Comparison of ENCODE assay signal across 11 cellular contexts in genomic region chr3:132625613-132626012, GRCh38. TPM values are rescaled to one million over a fixed set of nuclear protein-coding genes. Genes with fewer than 3 reads are reported as not detected.
DNase-seq lines count a peak whose midpoint lies in the region; ATAC-seq, FAIRE-seq and TF ChIP-seq lines count a peak whose summit lies in the region.
"Had no signal": no experiment of that assay in that cellular context is flagged by ENCODE, and none has a peak within 500 bp of the region (broad histone marks: within the 10 kb centered on the region; RNA-seq: fewer than 3 reads in every experiment).

No MANE protein-coding gene starts in this region.

- no peak overlapping the region for H3K4me3 ChIP-seq in GM12878
- H3K4me3 ChIP-seq in body of pancreas = no peak overlapping the region
- H3K4me3 ChIP-seq in gastroesophageal sphincter = no peak overlapping the region
- H3K4me3 ChIP-seq: right lobe of liver had no signal

- H2AFZ ChIP-seq in GM12878 (ENCODE audit: control insufficient read depth, low read depth, low read length) = no peak overlapping the region

- intact Hi-C loops in GM12878 (cut with micrococcal nuclease; ENCODE audit: unreplicated experiment) = no loop called here
- intact Hi-C loops in body of pancreas (cut with DNase I) = no loop called here

- ATAC-seq in GM18519 (IDR thresholded peaks at IDR 0.05; ENCODE audit: low FRiP score, unreplicated experiment) (peak; percentile 74), GM21515 (IDR thresholded peaks at IDR 0.05; ENCODE audit: unreplicated experiment) (peak; percentile 79), HG03103 (IDR thresholded peaks at IDR 0.05; ENCODE audit: low read depth, unreplicated experiment) (peak; percentile 74), GM12878 (peak; percentile 95), body of pancreas (no peak), gastroesophageal sphincter (no peak)
- ATAC-seq: Panc1, right lobe of liver had no signal

- FAIRE-seq in GM12878 (lab: Jason Lieb, UNC) = peak; percentile 84
- FAIRE-seq: endothelial cell of umbilical vein had no signal

- peaks cover 0 to 5% of the 10 kb centered on the region in 2 experiments; a peak in 2 of 4 replicates for H3K36me3 ChIP-seq in GM12878 (ENCODE audit: control insufficient read depth in 2 of 2, insufficient read depth in 2 of 2, low read length in 1 of 2)
- H3K36me3 ChIP-seq in body of pancreas (replicated peaks in 1 of 2; ENCODE audit: insufficient read depth in 1 of 2, low read depth in 2 of 2) = peaks cover 0 to 6% of the 10 kb centered on the region in 2 donors
- peaks cover 0 to 70% of the 10 kb centered on the region in 2 donors for H3K36me3 ChIP-seq in gastroesophageal sphincter

- no peaks in the 10 kb centered on the region for H4K20me1 ChIP-seq in GM12878 (ENCODE audit: control insufficient read depth, insufficient read depth)

- H3K4me2 ChIP-seq in GM12878 (ENCODE audit: control insufficient read depth, insufficient read depth) = peak overlapping the region; percentile 25; the same call in 1 of the 2 replicates

- H3K9me3 ChIP-seq in GM12878 (replicated peaks; ENCODE audit: control insufficient read depth, insufficient read depth, low read length) = no peaks in the 10 kb centered on the region
- H3K9me3 ChIP-seq in body of pancreas = no peaks in the 10 kb centered on the region
- H3K9me3 ChIP-seq in gastroesophageal sphincter = no peaks in the 10 kb centered on the region
- H3K9me3 ChIP-seq: right lobe of liver had no signal

- CTCF ChIA-PET in GM12878 (lab: Yijun Ruan, JAX) = interaction anchor here (1.2 to 2.9 kb wide), 6 partner anchors 10 to 274 kb away, joined by 3 to 21 read pairs (median 6); no protein-coding TSS in a partner anchor

- no peak for TF ChIP-seq POLR2A in GM12878 (IDR thresholded peaks at IDR 0.05; ENCODE audit: low read depth, low read length)
- TF ChIP-seq POLR2A in body of pancreas (IDR thresholded peaks at IDR 0.05) = no peak
- TF ChIP-seq POLR2A in gastroesophageal sphincter (IDR thresholded peaks at IDR 0.05) = no peak

- TF ChIP-seq RAD21 in GM12878 (IDR thresholded peaks at IDR 0.05; ENCODE audit: insufficient read depth, low read depth, low read length) = no peak

- RAD21 ChIA-PET in GM12878 (lab: Charles Lee; ENCODE audit: unreplicated experiment) = interaction anchor here (0.8 to 1.9 kb wide), 3 partner anchors 17 to 82 kb away, joined by 3 to 6 read pairs (median 5); no protein-coding TSS in a partner anchor

- SMC1A ChIA-PET in GM12878 (lab: Charles Lee; ENCODE audit: uncharacterized antibody, unreplicated experiment) = interaction anchor here (1.0 to 1.4 kb wide), 3 partner anchors 10 to 33 kb away, joined by 4 to 10 read pairs (median 4); no protein-coding TSS in a partner anchor

- TF ChIP-seq CTCF in GM12878 (IDR thresholded peaks at IDR 0.05 in 2 of 3, conservative IDR thresholded peaks at IDR 0.05 in 1 of 3; ENCODE audit: control insufficient read depth in 2 of 3, extremely low read depth in 1 of 3, insufficient read depth in 1 of 3, low read depth in 3 of 3, low read length in 3 of 3) (no peak), body of pancreas (IDR thresholded peaks at IDR 0.05) (no peak), gastroesophageal sphincter (IDR thresholded peaks at IDR 0.05) (no peak)

- H3K27ac ChIP-seq in GM12878 (ENCODE audit: control insufficient read depth, insufficient read depth) (0 out of 2 replicates have a peak overlapping the region, but pooled peaks have one; percentile 25), body of pancreas (no peak overlapping the region), gastroesophageal sphincter (no peak overlapping the region)
- H3K27ac ChIP-seq: right lobe of liver had no signal

- no TSS peak for BruUV-seq in GM12878 (replicated peaks; lab: Mats Ljungman, UMichigan)

- POLR2A ChIA-PET in GM12878 (lab: Charles Lee) = interaction anchor here (0.6 to 1.1 kb wide), 2 partner anchors 32 to 82 kb away, joined by 4 to 6 read pairs; no protein-coding TSS in a partner anchor

- H3K9ac ChIP-seq in GM12878 (ENCODE audit: control insufficient read depth, insufficient read depth, low read length) = no peak overlapping the region

- in situ Hi-C loops in GM12878 (cut with MboI) = no loop called here

- no peaks in the 10 kb centered on the region for H3K27me3 ChIP-seq in GM12878 (replicated peaks in 1 of 2; ENCODE audit: control insufficient read depth in 2 of 2, insufficient read depth in 2 of 2, low read length in 1 of 2)
- H3K27me3 ChIP-seq in body of pancreas = no peaks in the 10 kb centered on the region
- H3K27me3 ChIP-seq in gastroesophageal sphincter = no peaks in the 10 kb centered on the region
- H3K27me3 ChIP-seq: right lobe of liver had no signal

- WGBS in GM12878 (ENCODE audit: insufficient coverage, insufficient replicate concordance, low lambda C conversion rate, missing lambda C conversion rate) = 73% methylated on average over 1 of the region's 1 CpG
- WGBS in body of pancreas, 2 donors = 96 to 100% methylated on average over 1 of the region's 1 CpG
- WGBS in gastroesophageal sphincter (ENCODE audit: low coverage in 1 of 2), 2 donors = 100% methylated on average over 1 of the region's 1 CpG

- no peaks in the 10 kb centered on the region for H3K79me2 ChIP-seq in GM12878 (ENCODE audit: control insufficient read depth, insufficient read depth, low read length)

- TF ChIP-seq EP300 in GM12878 (IDR thresholded peaks at IDR 0.05; ENCODE audit: borderline replicate concordance in 1 of 2, control insufficient read depth in 1 of 2, low read depth in 2 of 2, low read length in 2 of 2) = no peak; a peak in 1 of 4 replicates
- no peak for TF ChIP-seq EP300 in gastroesophageal sphincter (IDR thresholded peaks at IDR 0.05)

- H3K4me1 ChIP-seq in GM12878 (ENCODE audit: control insufficient read depth, insufficient read depth, low read length) (peaks cover 12% of the 10 kb centered on the region), body of pancreas (no peaks in the 10 kb centered on the region), gastroesophageal sphincter (no peaks in the 10 kb centered on the region)
- H3K4me1 ChIP-seq: right lobe of liver had no signal

- DNase-seq in GM12878 (ENCODE audit: low read depth, low spot score) (no peak), inferior parietal cortex (ENCODE audit: extremely low spot score) (no peak), body of pancreas (no peak), DMS153 treated with DMSO at 0.1 percent for 48 hours (lab: John Stamatoyannopoulos, UW; ENCODE audit: unreplicated experiment) (no peak)
- DNase-seq: right lobe of liver had no signal

RNA-seq across cellular contexts. Expression of gene ACKR4, which starts 28.5 kb away (rescaled TPM):
- total RNA-seq in GM12878 (2013; cell fraction: nucleolus; rRNA removed) = 0.24 and 0.58 TPM in 2 replicates
- total RNA-seq in GM12878 (2014; rRNA removed) (0.06 and 0.16 TPM in 2 replicates), GM12878 (2014; rRNA removed; fragmentation: Illumina TruSeq; extraction: Trizol) (0.18 and 0.27 TPM in 2 replicates), GM12878 (2021) (0.10 TPM in 1 of 2 replicates, not detected in the other), body of pancreas (1 to 10 TPM; 1.3 to 2.0 TPM), gastroesophageal sphincter (1 to 10 TPM in 1 of 4 donors, under 1 TPM in 1, not detected in 2; 0.81 to 3.2 TPM)
- 0.68 TPM for polyA plus RNA-seq in GM12878 (2011; ENCODE audit: low read depth)
- polyA plus RNA-seq in GM12878 (2011; rRNA removed) (0.06 and 0.07 TPM in 2 replicates), GM12878 (2014; fragmentation: Illumina TruSeq; extraction: Trizol) (0.21 and 0.27 TPM in 2 replicates), GM12878 (2014; fragmentation: Nextera tagmentation; extraction: Ambion mirVana) (under 1 TPM; 0.15 to 0.18 TPM), GM12878 (2014; rRNA removed) (0.22 and 0.40 TPM in 2 replicates), GM12878 (2016; fragmentation: Nextera tagmentation; extraction: Ambion mirVana) (under 1 TPM; 0.06 to 0.08 TPM)
- polyA plus RNA-seq in GM12878 (2011; cell fraction: cytosol; rRNA removed) = not detected in 2 replicates
- polyA plus RNA-seq in GM12878 (2011; cell fraction: nucleus; rRNA removed) = 0.25 TPM in 2 replicates
- polyA plus RNA-seq in GM12878 (2012) = 0.28 and 0.46 TPM in 2 replicates
- polyA minus RNA-seq in GM12878 (2011; rRNA and poly(A)+ RNA removed) = not detected in 2 replicates
- not detected in 2 replicates for polyA minus RNA-seq in GM12878 (2011; cell fraction: cytosol; rRNA and poly(A)+ RNA removed)
- not detected in 2 replicates for polyA minus RNA-seq in GM12878 (2011; cell fraction: nucleus; rRNA and poly(A)+ RNA removed)

RNA-seq across cellular contexts. Expression of gene ACAD11, which starts 34.0 kb away (rescaled TPM):
- 96.7 and 96.9 TPM in 2 replicates for total RNA-seq in GM12878 (2013; cell fraction: nucleolus; rRNA removed)
- total RNA-seq in GM12878 (2014; rRNA removed) (10.0 and 12.8 TPM in 2 replicates), GM12878 (2014; rRNA removed; fragmentation: Illumina TruSeq; extraction: Trizol) (11.5 and 12.4 TPM in 2 replicates), GM12878 (2021) (7.7 and 8.7 TPM in 2 replicates), body of pancreas (10 to 100 TPM; 28.8 to 52.1 TPM), gastroesophageal sphincter (10 to 100 TPM in 3 of 4 donors, 1 to 10 TPM in 1; 9.7 to 44.2 (median 21.1) TPM)
- polyA plus RNA-seq in GM12878 (2011; ENCODE audit: low read depth) = 12.8 TPM
- polyA plus RNA-seq in GM12878 (2011; rRNA removed) (15.9 and 25.4 TPM in 2 replicates), GM12878 (2014; fragmentation: Illumina TruSeq; extraction: Trizol) (14.1 and 14.2 TPM in 2 replicates), GM12878 (2014; fragmentation: Nextera tagmentation; extraction: Ambion mirVana) (1 to 10 TPM; 2.4 to 4.7 TPM), GM12878 (2014; rRNA removed) (14.2 and 17.9 TPM in 2 replicates), GM12878 (2016; fragmentation: Nextera tagmentation; extraction: Ambion mirVana) (10 to 100 TPM; 10.1 to 10.6 TPM)
- polyA plus RNA-seq in GM12878 (2011; cell fraction: cytosol; rRNA removed) = 8.1 and 8.8 TPM in 2 replicates
- polyA plus RNA-seq in GM12878 (2011; cell fraction: nucleus; rRNA removed) = 46.9 and 48.4 TPM in 2 replicates
- 12.1 and 16.6 TPM in 2 replicates for polyA plus RNA-seq in GM12878 (2012)
- polyA minus RNA-seq in GM12878 (2011; rRNA and poly(A)+ RNA removed) = 17.2 and 19.6 TPM in 2 replicates
- polyA minus RNA-seq in GM12878 (2011; cell fraction: cytosol; rRNA and poly(A)+ RNA removed) = 4.1 and 4.4 TPM in 2 replicates
- 26.0 and 41.8 TPM in 2 replicates for polyA minus RNA-seq in GM12878 (2011; cell fraction: nucleus; rRNA and poly(A)+ RNA removed)

RNA-seq across cellular contexts. Expression of gene UBA5, which starts 34.5 kb away (rescaled TPM):
- total RNA-seq in GM12878 (2013; cell fraction: nucleolus; rRNA removed) = 127 and 139 TPM in 2 replicates
- total RNA-seq in GM12878 (2014; rRNA removed) (51.0 and 53.8 TPM in 2 replicates), GM12878 (2014; rRNA removed; fragmentation: Illumina TruSeq; extraction: Trizol) (29.2 and 29.4 TPM in 2 replicates), GM12878 (2021) (31.9 and 33.6 TPM in 2 replicates), body of pancreas (10 to 100 TPM; 85.6 to 99.2 TPM), gastroesophageal sphincter (10 to 100 TPM; 24.5 to 48.2 (median 35.6) TPM)
- polyA plus RNA-seq in GM12878 (2011; ENCODE audit: low read depth) = 17.9 TPM
- polyA plus RNA-seq in GM12878 (2011; rRNA removed) (62.1 and 91.4 TPM in 2 replicates), GM12878 (2014; fragmentation: Illumina TruSeq; extraction: Trizol) (33.8 and 41.1 TPM in 2 replicates), GM12878 (2014; fragmentation: Nextera tagmentation; extraction: Ambion mirVana) (10 to 100 TPM; 10.2 to 16.7 TPM), GM12878 (2014; rRNA removed) (53.6 and 55.5 TPM in 2 replicates), GM12878 (2016; fragmentation: Nextera tagmentation; extraction: Ambion mirVana) (10 to 100 TPM; 54.5 to 60.0 TPM)
- 26.5 and 31.8 TPM in 2 replicates for polyA plus RNA-seq in GM12878 (2011; cell fraction: cytosol; rRNA removed)
- polyA plus RNA-seq in GM12878 (2011; cell fraction: nucleus; rRNA removed) = 77.0 and 92.6 TPM in 2 replicates
- polyA plus RNA-seq in GM12878 (2012) = 33.2 and 40.2 TPM in 2 replicates
- 27.5 and 37.8 TPM in 2 replicates for polyA minus RNA-seq in GM12878 (2011; rRNA and poly(A)+ RNA removed)
- 39.3 and 43.3 TPM in 2 replicates for polyA minus RNA-seq in GM12878 (2011; cell fraction: cytosol; rRNA and poly(A)+ RNA removed)
- 95.4 and 154 TPM in 2 replicates for polyA minus RNA-seq in GM12878 (2011; cell fraction: nucleus; rRNA and poly(A)+ RNA removed)

Comparison
In these comparisons a context has a peak if more than half of its experiments do, and no peak if none do; other contexts are left out.
1. ATAC-seq: peak in GM18519 (single experiment), GM21515 (single experiment), HG03103 (single experiment) and GM12878 (single experiment); none in body of pancreas (single experiment) and gastroesophageal sphincter (single experiment).